Comparison of ENCODE assay signal across 8 cellular contexts in genomic region chr2:37376421-37377186, GRCh38. TPM values are rescaled to one million over a fixed set of nuclear protein-coding genes. Genes with fewer than 3 reads are reported as not detected.
DNase-seq lines count a peak whose midpoint lies in the region; ATAC-seq and TF ChIP-seq lines count a peak whose summit lies in the region.

No MANE protein-coding gene starts in this region.

- no peak; the same call in 1 of the 2 replicates for TF ChIP-seq CTCF in KMS-11 (conservative IDR thresholded peaks at IDR 0.05; ENCODE audit: low read depth, low read length)
- TF ChIP-seq CTCF in chondrocyte (IDR thresholded peaks at IDR 0.05), result no peak

- no peak overlapping the region for H3K4me3 ChIP-seq in KMS-11 (IDR thresholded peaks at IDR 0.05; ENCODE audit: insufficient read depth, low read depth, low read length)
- peak overlapping the region in 1 of 2 experiments; percentile 57 for H3K4me3 ChIP-seq in mesenchymal stem cell (ENCODE audit: insufficient read depth in 1 of 2, low read depth in 1 of 2, low read length in 2 of 2)

- no peak overlapping the region for H2BK12ac ChIP-seq in mesenchymal stem cell (ENCODE audit: low read length in 2 of 2)

- H3K14ac ChIP-seq in mesenchymal stem cell (ENCODE audit: low read length in 2 of 2), result peak overlapping the region in 1 of 2 experiments; percentile 44

- H3K9ac ChIP-seq in KMS-11, result peak overlapping the region; percentile 73
- peak overlapping the region; percentile 80 for H3K9ac ChIP-seq in mesenchymal stem cell (ENCODE audit: low read length)

- H3K27ac ChIP-seq in KMS-11, result peak overlapping the region; percentile 93
- H3K27ac ChIP-seq in mesenchymal stem cell (ENCODE audit: low read length, poor library complexity, severe bottlenecking), result no peak overlapping the region

- no peak overlapping the region for H2BK120ac ChIP-seq in mesenchymal stem cell (ENCODE audit: low read depth, low read length)

- H2BK15ac ChIP-seq in mesenchymal stem cell (ENCODE audit: low read depth, poor library complexity, severe bottlenecking), result no peak overlapping the region

- peak overlapping the region; percentile 62 for H3K4me3 Mint-ChIP-seq in activated T-cell treated with anti-CD3 and anti-CD28 coated beads, Interleukin-2, amount 50 U/mL, for 4 hours
- H3K4me3 Mint-ChIP-seq in chondrocyte (ENCODE audit: unreplicated experiment), result no peak overlapping the region

- H3K27me3 ChIP-seq in KMS-11 (ENCODE audit: insufficient read depth, low read depth) (no peaks in the 10 kb centered on the region), mesenchymal stem cell (ENCODE audit: control insufficient read depth in 1 of 2, insufficient read depth in 1 of 2, low read length in 2 of 2) (no peaks in the 10 kb centered on the region)

- no peak overlapping the region for H2BK5ac ChIP-seq in mesenchymal stem cell (ENCODE audit: low read depth, low read length, poor library complexity, severe bottlenecking)

- no peak overlapping the region for H4K91ac ChIP-seq in mesenchymal stem cell (ENCODE audit: low read length)

- TF ChIP-seq POLR2A in GM18505 (IDR thresholded peaks at IDR 0.05; ENCODE audit: borderline replicate concordance, extremely low read depth, insufficient read depth, insufficient read length), result no peak

- no peak overlapping the region for H2AK5ac ChIP-seq in mesenchymal stem cell (ENCODE audit: low read length, severe bottlenecking)

- peaks cover 52% of the 10 kb centered on the region; the same call in 1 of the 2 replicates for H3K79me2 ChIP-seq in KMS-11 (ENCODE audit: insufficient read depth, low read depth)

- H3K4me1 ChIP-seq in KMS-11 (ENCODE audit: low read depth, poor library complexity, severe bottlenecking), result peaks cover 90% of the 10 kb centered on the region
- H3K4me1 ChIP-seq in mesenchymal stem cell (ENCODE audit: control insufficient read depth, insufficient read depth, low read depth, low read length), result peaks cover 10% of the 10 kb centered on the region

- peaks cover 33% of the 10 kb centered on the region for H3K27me3 Mint-ChIP-seq in activated T-cell treated with anti-CD3 and anti-CD28 coated beads, Interleukin-2, amount 50 U/mL, for 4 hours (ENCODE audit: low read depth)
- no peaks in the 10 kb centered on the region for H3K27me3 Mint-ChIP-seq in chondrocyte (ENCODE audit: low read depth)

- H3K9me3 ChIP-seq in mesenchymal stem cell (ENCODE audit: control insufficient read depth, low read length), result no peaks in the 10 kb centered on the region

- no peak overlapping the region for H2AFZ ChIP-seq in KMS-11 (ENCODE audit: low read depth)
- H2AFZ ChIP-seq in mesenchymal stem cell (ENCODE audit: low read depth, low read length), result no peak overlapping the region

- H4K8ac ChIP-seq in mesenchymal stem cell (ENCODE audit: low read length), result no peak overlapping the region

- H3K23ac ChIP-seq in mesenchymal stem cell (ENCODE audit: low read length in 2 of 2), result no peak overlapping the region

- 96% methylated on average over 8 of the region's 9 CpGs for WGBS in mesenchymal stem cell

- H3K4me2 ChIP-seq in KMS-11, result peak overlapping the region; percentile 79
- H3K4me2 ChIP-seq in mesenchymal stem cell (ENCODE audit: low read length, poor library complexity, severe bottlenecking), result no peak overlapping the region

- no peaks in the 10 kb centered on the region for H3K9me3 Mint-ChIP-seq in activated T-cell treated with anti-CD3 and anti-CD28 coated beads, Interleukin-2, amount 50 U/mL, for 4 hours
- H3K9me3 Mint-ChIP-seq in chondrocyte (ENCODE audit: low read depth), result no peaks in the 10 kb centered on the region

- no peak overlapping the region for H3K4ac ChIP-seq in mesenchymal stem cell (ENCODE audit: low read depth in 1 of 2, low read length in 2 of 2)

- H3K79me1 ChIP-seq in mesenchymal stem cell (replicated peaks; ENCODE audit: low read length, poor library complexity, severe bottlenecking), result no peaks in the 10 kb centered on the region

- H3K27ac Mint-ChIP-seq in chondrocyte (ENCODE audit: unreplicated experiment), result no peak overlapping the region

- H3K36me3 Mint-ChIP-seq in activated T-cell treated with anti-CD3 and anti-CD28 coated beads, Interleukin-2, amount 50 U/mL, for 4 hours (ENCODE audit: insufficient read depth), result no peaks in the 10 kb centered on the region
- no peaks in the 10 kb centered on the region for H3K36me3 Mint-ChIP-seq in chondrocyte (ENCODE audit: low read depth)

- DNase-seq in activated T-cell treated with anti-CD3 and anti-CD28 coated beads, Interleukin-2, amount 50 U/mL, for 4 hours, result no peak
- no peak for DNase-seq in mesenchymal stem cell
- DNase-seq in chondrocyte (ENCODE audit: low spot score), result no peak
- no peak for DNase-seq in DMS114 treated with DMSO at 0.1 percent for 48 hours (lab: John Stamatoyannopoulos, UW; ENCODE audit: unreplicated experiment)
- DNase-seq in Kasumi-1 (lab: John Stamatoyannopoulos, UW), result no peak

- ATAC-seq in GM18505 (IDR thresholded peaks at IDR 0.05; ENCODE audit: unreplicated experiment), result peak; percentile 85
- ATAC-seq in GM21825 (IDR thresholded peaks at IDR 0.05; ENCODE audit: unreplicated experiment), result peak; percentile 92
- peak; percentile 82 to 86 for ATAC-seq in activated T-cell treated with anti-CD3 and anti-CD28 coated beads, Interleukin-2, amount 50 U/mL, for 4 hours

- no peak overlapping the region for H3K18ac ChIP-seq in mesenchymal stem cell (ENCODE audit: low read depth in 1 of 2, low read length in 2 of 2)

- H3K36me3 ChIP-seq in KMS-11 (ENCODE audit: insufficient read depth) (no peaks in the 10 kb centered on the region), mesenchymal stem cell (ENCODE audit: control insufficient read depth in 1 of 2, insufficient read depth in 2 of 2, low read depth in 1 of 2, low read length in 2 of 2) (peaks cover 0 to 9% of the 10 kb centered on the region in 2 experiments)

- no peaks in the 10 kb centered on the region for H4K20me1 ChIP-seq in KMS-11 (ENCODE audit: insufficient read depth)

- peaks cover 37% of the 10 kb centered on the region for H3K4me1 Mint-ChIP-seq in activated T-cell treated with anti-CD3 and anti-CD28 coated beads, Interleukin-2, amount 50 U/mL, for 4 hours (ENCODE audit: low read depth)
- H3K4me1 Mint-ChIP-seq in chondrocyte (ENCODE audit: low read depth), result peaks cover 25% of the 10 kb centered on the region

RNA-seq across cellular contexts. Expression of gene QPCT, which starts 32.2 kb away (rescaled TPM):
- 1 to 10 TPM; 5.5 to 7.0 (median 6.9) TPM for total RNA-seq in activated T-cell treated with anti-CD3 and anti-CD28 coated beads, Interleukin-2, amount 50 U/mL, for 4 hours
- polyA plus RNA-seq in mesenchymal stem cell (2013, experiment 1 of 2), result 9.6 TPM
- 10.1 TPM for polyA plus RNA-seq in mesenchymal stem cell (2013, experiment 2 of 2)
- 0.67 to 1.2 TPM in 2 of 3 replicates, not detected in the other for total RNA-seq in chondrocyte

RNA-seq across cellular contexts. Expression of gene PRKD3, which starts 52.0 kb away (rescaled TPM):
- total RNA-seq in activated T-cell treated with anti-CD3 and anti-CD28 coated beads, Interleukin-2, amount 50 U/mL, for 4 hours, result 10 to 100 TPM; 39.8 to 66.9 (median 48.4) TPM
- polyA plus RNA-seq in mesenchymal stem cell (2013, experiment 1 of 2), result 15.0 TPM
- 15.8 TPM for polyA plus RNA-seq in mesenchymal stem cell (2013, experiment 2 of 2)
- 40.2 to 45.4 TPM (median 43.8 TPM) in 3 replicates for total RNA-seq in chondrocyte
